In the genomic region with DNA sequence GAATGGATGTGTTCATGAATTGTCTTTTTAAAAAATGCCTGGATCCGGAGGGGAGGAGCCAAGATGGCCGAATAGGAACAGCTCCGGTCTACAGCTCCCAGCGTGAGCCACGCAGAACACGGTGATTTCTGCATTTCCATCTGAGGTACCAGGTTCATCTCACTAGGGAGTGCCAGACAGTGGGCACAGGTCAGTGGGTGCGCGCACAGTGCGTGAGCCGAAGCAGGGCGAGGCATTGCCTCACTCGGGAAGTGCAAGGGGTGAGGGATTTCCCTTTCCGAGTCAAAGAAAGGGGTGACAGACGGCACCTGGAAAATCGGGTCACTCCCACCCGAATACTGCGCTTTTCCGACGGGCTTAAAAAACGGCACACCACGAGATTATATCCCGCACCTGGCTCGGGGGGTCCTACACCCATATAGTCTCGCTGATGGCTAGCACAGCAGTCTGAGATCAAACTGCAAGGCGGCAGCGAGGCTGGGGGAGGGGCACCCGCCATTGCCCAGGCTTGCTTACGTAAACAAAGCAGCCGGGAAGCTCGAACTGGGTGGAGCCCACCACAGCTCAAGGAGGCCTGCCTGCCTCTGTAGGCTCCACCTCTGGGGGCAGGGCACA, we compare ENCODE assay signal across 3 cellular contexts. TPM values are rescaled to one million over a fixed set of nuclear protein-coding genes. Genes with fewer than 3 reads are reported as not detected.
"Had no signal": no experiment of that assay in that cellular context is flagged by ENCODE, and none has a peak within 500 bp of the region (broad histone marks: within the 10 kb centered on the region; RNA-seq: fewer than 3 reads in every experiment).

No MANE protein-coding gene starts in this region.

RNA-seq across cellular contexts. Expression of gene CAVIN4, which starts 50.6 kb away (rescaled TPM):
- total RNA-seq: ascending aorta had no signal

RNA-seq across cellular contexts. Expression of gene TMEFF1, which starts 54.3 kb away (rescaled TPM):
- total RNA-seq: activated CD4-positive, alpha-beta T cell treated with anti-CD3 and anti-CD28 coated beads, Interleukin-2, amount 10 ng/mL, durations not matched to agents 7 days and 5 days; ascending aorta; T-helper 1 cell treated with Interleukin-12 subunit alpha and Interleukin-12 subunit beta and Interleukin-4 antibody, amounts not matched to agents 30 ng/mL and 1 ng/mL, for 36 hours had no signal
